Comparison of ENCODE assay signal across 17 cellular contexts in the genomic region with DNA sequence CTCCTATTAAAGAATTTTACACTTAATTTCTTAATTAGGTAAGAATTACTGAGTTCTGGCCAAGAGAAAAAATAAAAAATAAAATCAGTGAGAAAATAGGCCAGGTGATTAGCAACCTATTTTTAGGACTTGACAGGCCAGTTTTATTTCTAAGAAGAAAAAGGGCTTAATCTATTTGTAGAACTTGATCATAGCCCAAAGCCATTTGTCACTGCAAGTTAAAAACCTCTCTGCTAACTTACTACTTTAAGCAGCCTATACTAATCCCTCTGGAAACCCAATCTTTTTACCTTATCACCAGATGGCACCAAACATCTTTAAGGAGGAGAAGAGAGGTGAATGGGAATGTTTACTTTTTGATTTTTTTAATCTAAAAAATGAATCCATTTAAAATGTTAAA.
DNase-seq lines count a peak whose midpoint lies in the region; ATAC-seq and TF ChIP-seq lines count a peak whose summit lies in the region.
"Had no signal": no experiment of that assay in that cellular context is flagged by ENCODE, and none has a peak within 500 bp of the region (broad histone marks: within the 10 kb centered on the region; RNA-seq: fewer than 3 reads in every experiment).

No MANE protein-coding gene starts in this region.

- H3K4me3 ChIP-seq in heart right ventricle = no peak overlapping the region
- H3K4me3 ChIP-seq in right atrium auricular region = no peak overlapping the region
- no peak overlapping the region for H3K4me3 ChIP-seq in epithelial cell of esophagus (ENCODE audit: low read length)
- H3K4me3 ChIP-seq in gastrocnemius medialis = no peak overlapping the region
- H3K4me3 ChIP-seq: BLaER1, GM23248 had no signal

- H3K36me3 ChIP-seq in heart right ventricle = no peaks in the 10 kb centered on the region
- no peaks in the 10 kb centered on the region for H3K36me3 ChIP-seq in right atrium auricular region
- H3K36me3 ChIP-seq in gastrocnemius medialis = no peaks in the 10 kb centered on the region
- H3K36me3 ChIP-seq: BLaER1 had no signal

- TF ChIP-seq CTCF in heart right ventricle (IDR thresholded peaks at IDR 0.05) (no peak), right atrium auricular region (IDR thresholded peaks at IDR 0.05) (no peak), epithelial cell of esophagus (IDR thresholded peaks at IDR 0.05; ENCODE audit: insufficient read depth, low read depth, low read length, missing control alignments) (no peak), gastrocnemius medialis (IDR thresholded peaks at IDR 0.05 in 4 of 5, conservative IDR thresholded peaks at IDR 0.05 in 1 of 5) (no peak)

- peaks cover 0 to 20% (median 0%) of the 10 kb centered on the region in 11 donors for H3K9me3 ChIP-seq in heart right ventricle
- peaks cover 6 to 14% of the 10 kb centered on the region in 2 donors for H3K9me3 ChIP-seq in right atrium auricular region
- H3K9me3 ChIP-seq in gastrocnemius medialis = no peaks in the 10 kb centered on the region
- H3K9me3 ChIP-seq: BLaER1 had no signal

- peak in 5 of 8 donors; percentile 41 to 87 (median 57) for ATAC-seq in heart right ventricle
- ATAC-seq in gastrocnemius medialis = peak; percentile 23 to 39
- ATAC-seq in GM21360 (IDR thresholded peaks at IDR 0.05; ENCODE audit: unreplicated experiment) = no peak
- ATAC-seq in HG02759 (IDR thresholded peaks at IDR 0.05; ENCODE audit: unreplicated experiment) = no peak

- intact Hi-C loops in heart right ventricle (cut with DNase I) (no loop called here), gastrocnemius medialis (cut with DNase I; ENCODE audit: low total_unique reads) (loop anchor here (10.0 kb wide), 4 partner anchors 351 to 1969 kb away; a partner anchor contains a TSS)

- TF ChIP-seq POLR2A in gastrocnemius medialis (IDR thresholded peaks at IDR 0.05) = no peak

- H3K27me3 ChIP-seq in heart right ventricle (no peaks in the 10 kb centered on the region), right atrium auricular region (no peaks in the 10 kb centered on the region), gastrocnemius medialis (no peaks in the 10 kb centered on the region)
- H3K27me3 ChIP-seq: BLaER1 had no signal

- H3K4me1 ChIP-seq in heart right ventricle (peaks cover 0 to 37% (median 17%) of the 10 kb centered on the region in 9 donors), right atrium auricular region (no peaks in the 10 kb centered on the region), gastrocnemius medialis (peaks cover 46 to 47% of the 10 kb centered on the region in 2 donors)
- H3K4me1 ChIP-seq: BLaER1 had no signal

- peak overlapping the region in 5 of 10 donors; percentile 33 to 70 (median 57) for H3K27ac ChIP-seq in heart right ventricle
- peak overlapping the region in 1 of 2 donors; percentile 24 for H3K27ac ChIP-seq in right atrium auricular region
- H3K27ac ChIP-seq in gastrocnemius medialis = peak overlapping the region; percentile 88 to 96 (median 92)
- H3K27ac ChIP-seq: BLaER1, GM23248 had no signal

- DNase-seq in heart right ventricle = no peak
- no peak for DNase-seq in right atrium auricular region (ENCODE audit: low spot score)
- DNase-seq in NCI-H69 (lab: John Stamatoyannopoulos, UW) = peak; percentile 8
- DNase-seq in epithelial cell of esophagus (ENCODE audit: low read depth) = peak; percentile 13
- no peak for DNase-seq in gastrocnemius medialis
- DNase-seq in GDM1 (lab: John Stamatoyannopoulos, UW) = no peak
- DNase-seq: CD8-positive, alpha-beta memory T cell; DMS153; GM23248; NCI-H1417 treated with DMSO at 0.1 percent for 48 hours; NCI-H1930; NCI-H446 treated with DMSO at 0.1 percent for 48 hours; NCI-H774; SHP77 treated with DMSO at 0.1 percent for 48 hours had no signal

- in situ Hi-C loops in gastrocnemius medialis (cut with MboI; ENCODE audit: low sequenced_read_pairs in 4 of 4) = no loop called here

Comparison
In these comparisons a context has a peak if more than half of its experiments do, and no peak if none do; other contexts are left out.
1. ATAC-seq: peak in heart right ventricle (5 of 8) and gastrocnemius medialis (2 of 2); none in GM21360 (single experiment) and HG02759 (single experiment).
2. DNase-seq: peak in NCI-H69 (single experiment) and epithelial cell of esophagus (single experiment); none in heart right ventricle (0 of 2), right atrium auricular region (single experiment), gastrocnemius medialis (0 of 2) and GDM1 (single experiment).